27 cellular contexts compared by ENCODE assay signal in genomic region chr4:74018771-74019170, GRCh38. TPM values are rescaled to one million over a fixed set of nuclear protein-coding genes. Genes with fewer than 3 reads are reported as not detected.
A peak's percentile ranks its signal among the peaks of the same experiment; 100 is the strongest.
DNase-seq lines count a peak whose midpoint lies in the region; ATAC-seq, FAIRE-seq and TF ChIP-seq lines count a peak whose summit lies in the region.
"Had no signal": no experiment of that assay in that cellular context is flagged by ENCODE, and none has a peak within 500 bp of the region (broad histone marks: within the 10 kb centered on the region; RNA-seq: fewer than 3 reads in every experiment).

No MANE protein-coding gene starts in this region.

- peaks cover 2% of the 10 kb centered on the region for H3K9me3 Mint-ChIP-seq in activated CD4-positive, alpha-beta T cell treated with anti-CD3 and anti-CD28 coated beads for 36 hours (ENCODE audit: low read depth)
- H3K9me3 Mint-ChIP-seq: nephron had no signal

- no peak overlapping the region for H4K5ac ChIP-seq in mesendoderm (ENCODE audit: low read length)

- in situ Hi-C loops in GM12878 (cut with MboI), result no loop called here

- H2BK120ac ChIP-seq in mesendoderm (ENCODE audit: low read depth, low read length), result no peak overlapping the region

- H3K4me1 ChIP-seq in GM12878 (ENCODE audit: control insufficient read depth, insufficient read depth, low read length) (no peaks in the 10 kb centered on the region), mesendoderm (ENCODE audit: control insufficient read depth, low read depth, low read length) (no peaks in the 10 kb centered on the region), OCI-LY7 (ENCODE audit: insufficient read depth, low read length, poor library complexity, severe bottlenecking) (no peaks in the 10 kb centered on the region)
- H3K4me1 ChIP-seq: BLaER1 had no signal

- TF ChIP-seq RAD21 in GM12878 (IDR thresholded peaks at IDR 0.05; ENCODE audit: insufficient read depth, low read depth, low read length), result no peak

- H2BK5ac ChIP-seq in mesendoderm (ENCODE audit: low read length), result no peak overlapping the region

- ATAC-seq in activated CD4-positive, alpha-beta T cell treated with anti-CD3 and anti-CD28 coated beads for 36 hours, result peak; percentile 73
- ATAC-seq in GM12878, result peak; percentile 35; the same call in 1 of the 3 replicates
- ATAC-seq: foreskin keratinocyte had no signal

- H4K8ac ChIP-seq in mesendoderm (ENCODE audit: low read depth, low read length), result no peak overlapping the region

- no peak overlapping the region for H3K4ac ChIP-seq in mesendoderm (ENCODE audit: low read depth, low read length)

- peaks cover 20% of the 10 kb centered on the region for H3K4me1 Mint-ChIP-seq in activated CD4-positive, alpha-beta T cell treated with anti-CD3 and anti-CD28 coated beads for 36 hours
- H3K4me1 Mint-ChIP-seq: nephron had no signal

- peak; percentile 22 for DNase-seq in activated CD4-positive, alpha-beta T cell treated with anti-CD3 and anti-CD28 coated beads for 36 hours
- no peak for DNase-seq in activated CD4-positive, alpha-beta T cell treated with anti-CD3 and anti-CD28 coated beads, Interleukin-2, amount 50 U/mL, for 4 hours
- DNase-seq in NOMO-1 (lab: John Stamatoyannopoulos, UW; ENCODE audit: unreplicated experiment in 2 of 2) (peak; percentile 90 to 98), GM12878 (ENCODE audit: low read depth, low spot score) (no peak), retinal pigment epithelial cell (ENCODE audit: low read depth) (no peak), mesendoderm (no peak), SHP77 treated with DMSO at 0.1 percent for 48 hours (lab: John Stamatoyannopoulos, UW) (no peak), OCI-LY7 (ENCODE audit: low spot score) (no peak)
- DNase-seq: activated CD4-positive, CD25-positive, alpha-beta regulatory T cell; activated CD8-positive, alpha-beta memory T cell treated with anti-CD3 and anti-CD28 coated beads for 24 hours; cortex of kidney; foreskin keratinocyte; hippocampal formation; MM.1S; NCI-H187 treated with DMSO at 0.1 percent for 48 hours; NK-92 treated with Interleukin-12 subunit alpha and Interleukin-12 subunit beta, amount 100 ng/mL, for 24 hours; posterior cingulate gyrus; stimulated activated CD4-positive, alpha-beta T cell treated with anti-CD3 and anti-CD28 coated beads, Interleukin-4, amount 100 ng/mL, for 24 hours had no signal

- no peaks in the 10 kb centered on the region for H3K9me2 ChIP-seq in OCI-LY7 (ENCODE audit: insufficient read depth, low read length)

- H2AK5ac ChIP-seq in mesendoderm (ENCODE audit: low read length), result no peak overlapping the region

- H2BK15ac ChIP-seq in mesendoderm (replicated peaks; ENCODE audit: low read depth), result no peak overlapping the region

- intact Hi-C loops in activated CD4-positive, alpha-beta T cell treated with anti-CD3 and anti-CD28 coated beads for 36 hours (cut with DNase I, micrococcal nuclease), result no loop called here
- intact Hi-C loops in GM12878 (cut with micrococcal nuclease; ENCODE audit: unreplicated experiment), result no loop called here
- intact Hi-C loops in OCI-LY7 (cut with micrococcal nuclease; ENCODE audit: unreplicated experiment), result no loop called here

- TF ChIP-seq POLR2A in GM12878 (IDR thresholded peaks at IDR 0.05; ENCODE audit: low read depth, low read length), result no peak

- RAD21 ChIA-PET in GM12878 (lab: Charles Lee; ENCODE audit: unreplicated experiment), result no interaction called here

- no peaks in the 10 kb centered on the region for H3K27me3 Mint-ChIP-seq in activated CD4-positive, alpha-beta T cell treated with anti-CD3 and anti-CD28 coated beads for 36 hours

- no peaks in the 10 kb centered on the region for H3K36me3 Mint-ChIP-seq in activated CD4-positive, alpha-beta T cell treated with anti-CD3 and anti-CD28 coated beads for 36 hours (ENCODE audit: low read depth)

- 18% methylated on average over 3 of the region's 3 CpGs for WGBS in GM12878 (ENCODE audit: insufficient coverage, insufficient replicate concordance, low lambda C conversion rate, missing lambda C conversion rate)
- no CpG with 5 or more reads among the region's 3 CpGs for WGBS in mesendoderm (ENCODE audit: extremely low coverage, insufficient coverage, low lambda C conversion rate)

- H3K36me3 ChIP-seq in GM12878 (ENCODE audit: control insufficient read depth in 2 of 2, insufficient read depth in 2 of 2, low read length in 1 of 2), result no peaks in the 10 kb centered on the region
- no peaks in the 10 kb centered on the region for H3K36me3 ChIP-seq in mesendoderm (ENCODE audit: control insufficient read depth, insufficient read depth, low read length)
- no peaks in the 10 kb centered on the region for H3K36me3 ChIP-seq in OCI-LY7 (ENCODE audit: insufficient read depth, low read length)
- H3K36me3 ChIP-seq: BLaER1 had no signal

- no peaks in the 10 kb centered on the region for H3K79me2 ChIP-seq in GM12878 (ENCODE audit: control insufficient read depth, insufficient read depth, low read length)
- H3K79me2 ChIP-seq in mesendoderm (ENCODE audit: control insufficient read depth, insufficient read depth, low read length), result no peaks in the 10 kb centered on the region
- H3K79me2 ChIP-seq in OCI-LY7 (ENCODE audit: insufficient read depth, low read depth, low read length), result no peaks in the 10 kb centered on the region

- CTCF ChIA-PET in activated CD4-positive, alpha-beta T cell treated with anti-CD3 and anti-CD28 coated beads for 36 hours (lab: Charles Lee), result interaction anchor here (1.2 kb wide), 1 partner anchor 20 kb away, joined by 3 read pairs; the partner anchor contains the start of gene CXCL3
- CTCF ChIA-PET in GM12878 (lab: Yijun Ruan, JAX) (no interaction called here), OCI-LY7 (lab: Charles Lee; ENCODE audit: unreplicated experiment) (no interaction called here)

- H3K18ac ChIP-seq in mesendoderm (ENCODE audit: low read length), result no peak overlapping the region

- no peak overlapping the region for H3K56ac ChIP-seq in mesendoderm (ENCODE audit: low read length)

- H3K79me1 ChIP-seq in mesendoderm (ENCODE audit: low read length), result no peaks in the 10 kb centered on the region

- no peak overlapping the region for H3K4me3 Mint-ChIP-seq in activated CD4-positive, alpha-beta T cell treated with anti-CD3 and anti-CD28 coated beads for 36 hours
- H3K4me3 Mint-ChIP-seq: nephron had no signal

- no peak overlapping the region for H3K9ac ChIP-seq in GM12878 (ENCODE audit: control insufficient read depth, insufficient read depth, low read length)
- no peak overlapping the region for H3K9ac ChIP-seq in mesendoderm (ENCODE audit: low read length)
- H3K9ac ChIP-seq: BLaER1 had no signal

- H3K4me2 ChIP-seq in GM12878 (ENCODE audit: control insufficient read depth, insufficient read depth) (no peak overlapping the region), mesendoderm (ENCODE audit: low read length) (no peak overlapping the region), OCI-LY7 (ENCODE audit: low read length) (no peak overlapping the region)
- H3K4me2 ChIP-seq: BLaER1 had no signal

- H4K20me1 ChIP-seq in GM12878 (ENCODE audit: control insufficient read depth, insufficient read depth) (no peaks in the 10 kb centered on the region), OCI-LY7 (ENCODE audit: insufficient read depth, low read length) (no peaks in the 10 kb centered on the region)
- H4K20me1 ChIP-seq: BLaER1 had no signal

- no peak overlapping the region for H3K27ac Mint-ChIP-seq in activated CD4-positive, alpha-beta T cell treated with anti-CD3 and anti-CD28 coated beads for 36 hours
- H3K27ac Mint-ChIP-seq: nephron had no signal

- FAIRE-seq in GM12878 (lab: Jason Lieb, UNC), result no peak
- FAIRE-seq: GM12891, urothelium cell line had no signal

- TF ChIP-seq CTCF in GM12878 (IDR thresholded peaks at IDR 0.05 in 2 of 3, conservative IDR thresholded peaks at IDR 0.05 in 1 of 3; ENCODE audit: control insufficient read depth in 2 of 3, extremely low read depth in 1 of 3, insufficient read depth in 1 of 3, low read depth in 3 of 3, low read length in 3 of 3) (no peak), retinal pigment epithelial cell (conservative IDR thresholded peaks at IDR 0.05; ENCODE audit: low read depth, low read length) (peak; percentile 3), OCI-LY7 (conservative IDR thresholded peaks at IDR 0.05; ENCODE audit: low read length) (no peak)

- no peak overlapping the region for H3K27ac ChIP-seq in GM12878 (ENCODE audit: control insufficient read depth, insufficient read depth)
- no peak overlapping the region for H3K27ac ChIP-seq in mesendoderm (ENCODE audit: low read depth, low read length)
- H3K27ac ChIP-seq in OCI-LY7 (ENCODE audit: low read depth, low read length, poor library complexity, severe bottlenecking), result no peak overlapping the region
- H3K27ac ChIP-seq: 22Rv1, BLaER1, foreskin keratinocyte, skin epidermis had no signal

- H3K9me3 ChIP-seq in GM12878 (replicated peaks; ENCODE audit: control insufficient read depth, insufficient read depth, low read length) (no peaks in the 10 kb centered on the region), OCI-LY7 (ENCODE audit: low read length) (no peaks in the 10 kb centered on the region)
- H3K9me3 ChIP-seq: BLaER1 had no signal

- no peak overlapping the region for H3K23ac ChIP-seq in mesendoderm (ENCODE audit: low read length)

- no peak for TF ChIP-seq EP300 in GM12878 (IDR thresholded peaks at IDR 0.05; ENCODE audit: borderline replicate concordance in 1 of 2, control insufficient read depth in 1 of 2, low read depth in 2 of 2, low read length in 2 of 2)

- H2AFZ ChIP-seq in GM12878 (ENCODE audit: control insufficient read depth, low read depth, low read length), result no peak overlapping the region
- no peak overlapping the region for H2AFZ ChIP-seq in OCI-LY7 (ENCODE audit: low read length)

- POLR2A ChIA-PET in activated CD4-positive, alpha-beta T cell treated with anti-CD3 and anti-CD28 coated beads for 36 hours (lab: Charles Lee), result no interaction called here
- POLR2A ChIA-PET in GM12878 (lab: Charles Lee), result no interaction called here
- POLR2A ChIA-PET in OCI-LY7 (lab: Charles Lee), result interaction anchor here (0.7 kb wide), 1 partner anchor 459 kb away, joined by 4 read pairs; no protein-coding TSS in a partner anchor

- SMC1A ChIA-PET in GM12878 (lab: Charles Lee; ENCODE audit: uncharacterized antibody, unreplicated experiment), result interaction anchor here (1.3 kb wide), 1 partner anchor 24 kb away, joined by 3 read pairs; no protein-coding TSS in a partner anchor

- BruUV-seq in GM12878 (replicated peaks; lab: Mats Ljungman, UMichigan) (no TSS peak), OCI-LY7 (replicated peaks; lab: Mats Ljungman, UMichigan) (no TSS peak)

- H3K4me3 ChIP-seq in GM12878 (no peak overlapping the region), retinal pigment epithelial cell (ENCODE audit: low read length) (no peak overlapping the region), mesendoderm (ENCODE audit: low read length) (no peak overlapping the region), OCI-LY7 (ENCODE audit: low read depth, low read length, poor library complexity, severe bottlenecking) (no peak overlapping the region)
- H3K4me3 ChIP-seq: BLaER1, skin epidermis had no signal

- H3K27me3 ChIP-seq in GM12878 (replicated peaks in 1 of 2; ENCODE audit: control insufficient read depth in 2 of 2, insufficient read depth in 2 of 2, low read length in 1 of 2) (no peaks in the 10 kb centered on the region), mesendoderm (ENCODE audit: insufficient read depth, low read length, poor library complexity) (no peaks in the 10 kb centered on the region)
- H3K27me3 ChIP-seq: BLaER1, foreskin keratinocyte had no signal

RNA-seq across cellular contexts. Expression of gene CXCL3, which starts 19.7 kb away (rescaled TPM):
- total RNA-seq in activated CD4-positive, alpha-beta T cell treated with anti-CD3 and anti-CD28 coated beads for 36 hours, result not detected
- not detected in 2 replicates for total RNA-seq in GM12878 (2013; cell fraction: nucleolus; rRNA removed)
- total RNA-seq in GM12878 (2014; rRNA removed) (not detected in 2 replicates), GM12878 (2014; rRNA removed; fragmentation: Illumina TruSeq; extraction: Trizol) (not detected in 2 replicates), GM12878 (2021) (not detected in 2 replicates), OCI-LY7 (2022) (not detected in 2 replicates)
- not detected for polyA plus RNA-seq in GM12878 (2011; ENCODE audit: low read depth)
- polyA plus RNA-seq in GM12878 (2011; rRNA removed) (not detected in 2 replicates), GM12878 (2014; fragmentation: Illumina TruSeq; extraction: Trizol) (not detected in 2 replicates), GM12878 (2014; fragmentation: Nextera tagmentation; extraction: Ambion mirVana) (not detected), GM12878 (2014; rRNA removed) (not detected in 2 replicates), GM12878 (2016; fragmentation: Nextera tagmentation; extraction: Ambion mirVana) (not detected)
- not detected in 2 replicates for polyA plus RNA-seq in GM12878 (2011; cell fraction: cytosol; rRNA removed)
- not detected in 2 replicates for polyA plus RNA-seq in GM12878 (2011; cell fraction: nucleus; rRNA removed)
- not detected in 2 replicates for polyA plus RNA-seq in GM12878 (2012)
- polyA minus RNA-seq in GM12878 (2011; rRNA and poly(A)+ RNA removed), result not detected in 2 replicates
- not detected in 2 replicates for polyA minus RNA-seq in GM12878 (2011; cell fraction: cytosol; rRNA and poly(A)+ RNA removed)
- not detected in 2 replicates for polyA minus RNA-seq in GM12878 (2011; cell fraction: nucleus; rRNA and poly(A)+ RNA removed)
- 1.2 TPM for polyA plus RNA-seq in mesendoderm (2013, experiment 1 of 2)
- 1.7 TPM for polyA plus RNA-seq in mesendoderm (2013, experiment 2 of 2)
- total RNA-seq in OCI-LY7 (2014; rRNA removed; shearing (Covaris generic)), result not detected in 2 replicates

RNA-seq across cellular contexts. Expression of gene CXCL5, which starts 20.3 kb away (rescaled TPM):
- total RNA-seq in activated CD4-positive, alpha-beta T cell treated with anti-CD3 and anti-CD28 coated beads for 36 hours, result not detected
- total RNA-seq in GM12878 (2013; cell fraction: nucleolus; rRNA removed), result not detected in 2 replicates
- not detected in 2 replicates for total RNA-seq in GM12878 (2014; rRNA removed)
- total RNA-seq in GM12878 (2014; rRNA removed; fragmentation: Illumina TruSeq; extraction: Trizol), result not detected in 2 replicates
- total RNA-seq in GM12878 (2021), result not detected in 2 replicates
- not detected for polyA plus RNA-seq in GM12878 (2011; ENCODE audit: low read depth)
- polyA plus RNA-seq in GM12878 (2011; rRNA removed), result not detected in 2 replicates
- polyA plus RNA-seq in GM12878 (2011; cell fraction: cytosol; rRNA removed), result not detected in 2 replicates
- polyA plus RNA-seq in GM12878 (2011; cell fraction: nucleus; rRNA removed), result not detected in 2 replicates
- polyA plus RNA-seq in GM12878 (2012), result not detected in 2 replicates
- polyA plus RNA-seq in GM12878 (2014; fragmentation: Illumina TruSeq; extraction: Trizol), result not detected in 2 replicates
- not detected for polyA plus RNA-seq in GM12878 (2014; fragmentation: Nextera tagmentation; extraction: Ambion mirVana)
- polyA plus RNA-seq in GM12878 (2014; rRNA removed), result 0.03 TPM in 1 of 2 replicates, not detected in the other
- polyA plus RNA-seq in GM12878 (2016; fragmentation: Nextera tagmentation; extraction: Ambion mirVana), result not detected
- not detected in 2 replicates for polyA minus RNA-seq in GM12878 (2011; rRNA and poly(A)+ RNA removed)
- not detected in 2 replicates for polyA minus RNA-seq in GM12878 (2011; cell fraction: cytosol; rRNA and poly(A)+ RNA removed)
- not detected in 2 replicates for polyA minus RNA-seq in GM12878 (2011; cell fraction: nucleus; rRNA and poly(A)+ RNA removed)
- polyA plus RNA-seq in mesendoderm (2013, experiment 1 of 2), result 2.7 TPM
- polyA plus RNA-seq in mesendoderm (2013, experiment 2 of 2), result 2.7 TPM
- total RNA-seq in OCI-LY7 (2014; rRNA removed; shearing (Covaris generic)), result not detected in 2 replicates
- total RNA-seq in OCI-LY7 (2022), result not detected in 2 replicates
- total RNA-seq: H4 had no signal

RNA-seq across cellular contexts. Expression of gene PPBP, which starts 30.8 kb away (rescaled TPM):
- not detected for total RNA-seq in activated CD4-positive, alpha-beta T cell treated with anti-CD3 and anti-CD28 coated beads for 36 hours
- total RNA-seq in GM12878 (2013; cell fraction: nucleolus; rRNA removed), result not detected in 2 replicates
- total RNA-seq in GM12878 (2014; rRNA removed) (not detected in 2 replicates), GM12878 (2014; rRNA removed; fragmentation: Illumina TruSeq; extraction: Trizol) (not detected in 2 replicates), GM12878 (2021) (not detected in 2 replicates), OCI-LY7 (2022) (not detected in 2 replicates)
- not detected for polyA plus RNA-seq in GM12878 (2011; ENCODE audit: low read depth)
- polyA plus RNA-seq in GM12878 (2011; rRNA removed) (not detected in 2 replicates), GM12878 (2014; fragmentation: Illumina TruSeq; extraction: Trizol) (not detected in 2 replicates), GM12878 (2014; fragmentation: Nextera tagmentation; extraction: Ambion mirVana) (not detected), GM12878 (2014; rRNA removed) (not detected in 2 replicates), GM12878 (2016; fragmentation: Nextera tagmentation; extraction: Ambion mirVana) (not detected)
- not detected in 2 replicates for polyA plus RNA-seq in GM12878 (2011; cell fraction: cytosol; rRNA removed)
- not detected in 2 replicates for polyA plus RNA-seq in GM12878 (2011; cell fraction: nucleus; rRNA removed)
- polyA plus RNA-seq in GM12878 (2012), result not detected in 2 replicates
- not detected in 2 replicates for polyA minus RNA-seq in GM12878 (2011; rRNA and poly(A)+ RNA removed)
- polyA minus RNA-seq in GM12878 (2011; cell fraction: cytosol; rRNA and poly(A)+ RNA removed), result not detected in 2 replicates
- polyA minus RNA-seq in GM12878 (2011; cell fraction: nucleus; rRNA and poly(A)+ RNA removed), result not detected in 2 replicates
- polyA plus RNA-seq in mesendoderm (2013, experiment 1 of 2), result 0.14 TPM
- 0.10 TPM for polyA plus RNA-seq in mesendoderm (2013, experiment 2 of 2)
- total RNA-seq in OCI-LY7 (2014; rRNA removed; shearing (Covaris generic)), result not detected in 2 replicates
- total RNA-seq: foreskin keratinocyte, H4, kidney epithelial cell had no signal
- polyA plus RNA-seq: foreskin keratinocyte had no signal

RNA-seq across cellular contexts. Expression of gene PF4, which starts 36.9 kb away (rescaled TPM):
- total RNA-seq in activated CD4-positive, alpha-beta T cell treated with anti-CD3 and anti-CD28 coated beads for 36 hours, result not detected
- not detected in 2 replicates for total RNA-seq in GM12878 (2013; cell fraction: nucleolus; rRNA removed)
- total RNA-seq in GM12878 (2014; rRNA removed) (not detected in 2 replicates), GM12878 (2014; rRNA removed; fragmentation: Illumina TruSeq; extraction: Trizol) (not detected in 2 replicates), GM12878 (2021) (not detected in 2 replicates), OCI-LY7 (2022) (not detected in 2 replicates)
- polyA plus RNA-seq in GM12878 (2011; ENCODE audit: low read depth), result not detected
- polyA plus RNA-seq in GM12878 (2011; rRNA removed) (not detected in 2 replicates), GM12878 (2014; fragmentation: Illumina TruSeq; extraction: Trizol) (not detected in 2 replicates), GM12878 (2014; fragmentation: Nextera tagmentation; extraction: Ambion mirVana) (not detected), GM12878 (2014; rRNA removed) (not detected in 2 replicates), GM12878 (2016; fragmentation: Nextera tagmentation; extraction: Ambion mirVana) (not detected)
- polyA plus RNA-seq in GM12878 (2011; cell fraction: cytosol; rRNA removed), result not detected in 2 replicates
- not detected in 2 replicates for polyA plus RNA-seq in GM12878 (2011; cell fraction: nucleus; rRNA removed)
- not detected in 2 replicates for polyA plus RNA-seq in GM12878 (2012)
- not detected in 2 replicates for polyA minus RNA-seq in GM12878 (2011; rRNA and poly(A)+ RNA removed)
- polyA minus RNA-seq in GM12878 (2011; cell fraction: cytosol; rRNA and poly(A)+ RNA removed), result not detected in 2 replicates
- not detected in 2 replicates for polyA minus RNA-seq in GM12878 (2011; cell fraction: nucleus; rRNA and poly(A)+ RNA removed)
- 0.35 TPM for polyA plus RNA-seq in mesendoderm (2013, experiment 1 of 2)
- 0.69 TPM for polyA plus RNA-seq in mesendoderm (2013, experiment 2 of 2)
- total RNA-seq in OCI-LY7 (2014; rRNA removed; shearing (Covaris generic)), result not detected in 2 replicates
- total RNA-seq: foreskin keratinocyte, H4, kidney epithelial cell, mesenteric fat pad had no signal
- polyA plus RNA-seq: foreskin keratinocyte had no signal

Comparison
In these comparisons a context has a peak if more than half of its experiments do, and no peak if none do; other contexts are left out.
1. DNase-seq: peak in activated CD4-positive, alpha-beta T cell treated with anti-CD3 and anti-CD28 coated beads for 36 hours (single experiment) and NOMO-1 (2 of 2); none in activated CD4-positive, alpha-beta T cell treated with anti-CD3 and anti-CD28 coated beads, Interleukin-2, amount 50 U/mL, for 4 hours (0 of 2), GM12878 (single experiment), retinal pigment epithelial cell (single experiment), mesendoderm (single experiment), SHP77 treated with DMSO at 0.1 percent for 48 hours (single experiment) and OCI-LY7 (single experiment).